9 cellular contexts compared by ENCODE assay signal in genomic region chr16:50565428-50565827, GRCh38. TPM values are rescaled to one million over a fixed set of nuclear protein-coding genes. Genes with fewer than 3 reads are reported as not detected.
"Had no signal": no experiment of that assay in that cellular context is flagged by ENCODE, and none has a peak within 500 bp of the region (broad histone marks: within the 10 kb centered on the region; RNA-seq: fewer than 3 reads in every experiment).

No MANE protein-coding gene starts in this region.

- DNase-seq: GDM1, GF-D8 had no signal

- FAIRE-seq: G401.6, GM12878, GM12891, GM12892, GM18507, GM19239 had no signal

- ATAC-seq: GM12878 had no signal

- H3K4me3 ChIP-seq: GM12878 had no signal

RNA-seq across cellular contexts. Expression of gene NKD1, which starts 17.2 kb away (rescaled TPM):
- total RNA-seq: G401 had no signal
